ENCODE assay signal across 1 cellular context in genomic region chr2:19009510-19009909, GRCh38.
TF ChIP-seq lines count a peak whose summit lies in the region.

No MANE protein-coding gene starts in this region.

TF ChIP-seq in HEK293, 187 proteins besides CTCF, POLR2A, EP300 and RAD21 (continued from another document and continues in another):
- TF ChIP-seq ZNF362 (tag by site-specific recombination; IDR thresholded peaks at IDR 0.05) (no peak), KLF8 (tag by site-specific recombination; IDR thresholded peaks at IDR 0.05) (no peak), GLI2 (tag by site-specific recombination; IDR thresholded peaks at IDR 0.05; ENCODE audit: borderline replicate concordance, low read depth) (no peak), FEZF1 (tag by site-specific recombination; IDR thresholded peaks at IDR 0.05) (peak; percentile 90), KLF1 (tag by site-specific recombination; IDR thresholded peaks at IDR 0.05) (no peak), ZNF670 (tag by site-specific recombination; IDR thresholded peaks at IDR 0.05; ENCODE audit: low read depth) (no peak), ZNF223 (tag by site-specific recombination; IDR thresholded peaks at IDR 0.05) (no peak), ZNF624 (tag by site-specific recombination; IDR thresholded peaks at IDR 0.05) (no peak), ZNF585B (tag by site-specific recombination; IDR thresholded peaks at IDR 0.05) (no peak), ZNF292 (tag by site-specific recombination; IDR thresholded peaks at IDR 0.05; ENCODE audit: borderline replicate concordance, low read depth) (no peak), PRDM1 (tag by site-specific recombination; IDR thresholded peaks at IDR 0.05) (no peak), ZNF530 (tag by site-specific recombination; IDR thresholded peaks at IDR 0.05; ENCODE audit: low read depth) (no peak), ZNF24 (tag by site-specific recombination; IDR thresholded peaks at IDR 0.05) (no peak), OVOL3 (tag by site-specific recombination; IDR thresholded peaks at IDR 0.05) (0 out of 2 replicates have a peak, but pooled peaks have one; percentile 69), ZNF623 (tag by site-specific recombination; IDR thresholded peaks at IDR 0.05) (no peak), ZNF23 (tag by site-specific recombination; IDR thresholded peaks at IDR 0.05; ENCODE audit: borderline replicate concordance) (no peak), ZNF777 (tag by site-specific recombination; IDR thresholded peaks at IDR 0.05; ENCODE audit: borderline replicate concordance) (no peak), MEIS1 (CRISPR knock-in tag; IDR thresholded peaks at IDR 0.05; ENCODE audit: borderline replicate concordance) (no peak), ZNF558 (tag by site-specific recombination; IDR thresholded peaks at IDR 0.05) (no peak), REPIN1 (tag by site-specific recombination; IDR thresholded peaks at IDR 0.05; ENCODE audit: low read depth) (no peak), ZNF16 (tag by site-specific recombination; IDR thresholded peaks at IDR 0.05; ENCODE audit: low read depth) (no peak), YY1 (tag by site-specific recombination; IDR thresholded peaks at IDR 0.05) (no peak), ZNF518A (tag by site-specific recombination; conservative IDR thresholded peaks at IDR 0.05; ENCODE audit: low read depth) (0 out of 2 replicates have a peak, but pooled peaks have one; percentile 20), ZNF664 (tag by site-specific recombination; IDR thresholded peaks at IDR 0.05) (no peak), ZNF404 (tag by site-specific recombination; IDR thresholded peaks at IDR 0.05) (no peak), IKZF3 (tag by site-specific recombination; IDR thresholded peaks at IDR 0.05) (no peak), ELK4 (IDR thresholded peaks at IDR 0.05; ENCODE audit: borderline replicate concordance, low read depth, low read length) (no peak), ZNF600 (tag by site-specific recombination; IDR thresholded peaks at IDR 0.05) (no peak), ZNF707 (tag by site-specific recombination; IDR thresholded peaks at IDR 0.05) (no peak), ZNF19 (tag by site-specific recombination; IDR thresholded peaks at IDR 0.05; ENCODE audit: low read depth) (no peak), BCL6B (tag by site-specific recombination; IDR thresholded peaks at IDR 0.05) (no peak), ZNF121 (tag by site-specific recombination; IDR thresholded peaks at IDR 0.05) (no peak), ZBTB1 (tag by site-specific recombination; IDR thresholded peaks at IDR 0.05) (no peak), KLF7 (tag by site-specific recombination; IDR thresholded peaks at IDR 0.05; ENCODE audit: borderline replicate concordance) (no peak), KLF10 (tag by site-specific recombination; IDR thresholded peaks at IDR 0.05) (no peak), ZNF221 (tag by site-specific recombination; IDR thresholded peaks at IDR 0.05; ENCODE audit: borderline replicate concordance) (no peak), ZNF692 (tag by site-specific recombination; IDR thresholded peaks at IDR 0.05) (0 out of 2 replicates have a peak, but pooled peaks have one; percentile 26), ZNF488 (tag by site-specific recombination; IDR thresholded peaks at IDR 0.05) (0 out of 2 replicates have a peak, but pooled peaks have one; percentile 36), PRDM6 (tag by site-specific recombination; IDR thresholded peaks at IDR 0.05) (peak; percentile 87), REST (tag by site-specific recombination; IDR thresholded peaks at IDR 0.05) (no peak), ZNF184 (tag by site-specific recombination; IDR thresholded peaks at IDR 0.05) (no peak), ZNF837 (tag by site-specific recombination; IDR thresholded peaks at IDR 0.05) (no peak), ZNF132 (tag by site-specific recombination; IDR thresholded peaks at IDR 0.05; ENCODE audit: borderline replicate concordance) (no peak), ZNF701 (tag by site-specific recombination; IDR thresholded peaks at IDR 0.05) (no peak), ZNF155 (tag by site-specific recombination; IDR thresholded peaks at IDR 0.05) (no peak), ZNF626 (tag by site-specific recombination; IDR thresholded peaks at IDR 0.05) (no peak), ZNF654 (tag by site-specific recombination; IDR thresholded peaks at IDR 0.05; ENCODE audit: low read depth) (no peak), ZNF843 (tag by site-specific recombination; IDR thresholded peaks at IDR 0.05) (peak; percentile 89), OSR2 (tag by site-specific recombination; IDR thresholded peaks at IDR 0.05) (peak; percentile 55; the same call in 1 of the 2 replicates), ZBTB17 (tag by site-specific recombination; IDR thresholded peaks at IDR 0.05) (no peak), GFI1B (tag by site-specific recombination; IDR thresholded peaks at IDR 0.05) (no peak), ZNF391 (tag by site-specific recombination; IDR thresholded peaks at IDR 0.05; ENCODE audit: borderline replicate concordance, low read depth) (no peak), ZNF48 (tag by site-specific recombination; IDR thresholded peaks at IDR 0.05) (no peak)
